In the genomic region with DNA sequence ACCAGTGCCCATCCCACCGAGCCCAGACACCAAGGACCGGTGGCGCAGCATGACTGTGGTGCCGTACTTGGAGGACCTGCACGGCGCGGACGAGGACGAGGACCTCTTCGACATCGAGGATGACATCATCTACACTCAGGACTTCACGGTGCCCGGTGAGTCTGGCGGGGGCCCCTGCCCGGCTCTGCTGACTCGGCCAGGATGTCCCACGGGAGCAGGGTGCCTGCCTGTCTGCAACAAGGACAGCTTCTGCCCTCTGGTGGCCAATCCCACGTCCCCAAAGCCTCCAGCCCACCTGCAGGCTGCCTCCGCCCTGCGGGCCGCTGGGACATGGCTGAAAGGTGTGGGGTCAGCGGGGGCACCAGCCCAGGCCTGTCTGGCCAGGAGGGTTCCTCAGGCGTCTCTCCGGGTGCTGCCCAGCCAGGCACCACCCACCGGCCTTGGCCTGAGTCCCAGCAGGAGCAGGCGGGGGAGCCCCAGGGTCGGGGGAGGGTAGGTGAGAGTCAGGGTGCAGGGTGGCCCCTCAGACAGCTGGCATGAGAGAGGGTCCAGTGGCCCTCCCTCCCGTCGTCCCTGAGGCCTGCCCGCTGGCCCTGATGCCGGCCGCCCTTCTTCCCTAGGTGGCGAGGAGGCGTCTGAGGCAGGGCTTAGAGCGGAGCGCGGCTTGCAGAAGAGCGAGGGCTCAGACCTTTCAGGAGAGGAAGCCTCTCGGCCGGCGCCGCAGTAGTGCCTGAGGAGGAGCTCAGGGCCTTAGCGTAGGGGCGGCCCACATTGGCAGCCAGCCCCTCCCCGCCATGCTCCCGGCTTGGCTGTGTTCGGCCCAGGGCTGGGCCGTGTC, we compare ENCODE assay signal across 9 cellular contexts. TPM values are rescaled to one million over a fixed set of nuclear protein-coding genes. Genes with fewer than 3 reads are reported as not detected.
DNase-seq lines count a peak whose midpoint lies in the region; ATAC-seq and TF ChIP-seq lines count a peak whose summit lies in the region.
"Had no signal": no experiment of that assay in that cellular context is flagged by ENCODE, and none has a peak within 500 bp of the region (broad histone marks: within the 10 kb centered on the region; RNA-seq: fewer than 3 reads in every experiment).

No MANE protein-coding gene starts in this region.

- H3K4me3 ChIP-seq in BE2C (ENCODE audit: low read depth, low read length): no peak overlapping the region

- TF ChIP-seq CTCF in BE2C (IDR thresholded peaks at IDR 0.05; ENCODE audit: low read depth, low read length) (peak; percentile 81), GM20000 (IDR thresholded peaks at IDR 0.05; ENCODE audit: extremely low read depth, missing control alignments) (peak; percentile 29), activated B cell treated with CpG ODN at 0.5 μM for 24 hours (IDR thresholded peaks at IDR 0.05) (no peak)

- ATAC-seq in activated B cell treated with CpG ODN at 0.5 μM for 24 hours (ENCODE audit: low read depth): peak; percentile 64
- ATAC-seq in HG03520 (IDR thresholded peaks at IDR 0.05; ENCODE audit: unreplicated experiment): no peak

- H3K36me3 ChIP-seq in BE2C: peaks cover 70% of the 10 kb centered on the region

- no peak overlapping the region for H3K4me3 Mint-ChIP-seq in activated B cell treated with CpG ODN at 0.5 μM for 24 hours

- no peaks in the 10 kb centered on the region for H3K9me3 ChIP-seq in BE2C

- intact Hi-C loops in activated B cell treated with CpG ODN at 0.5 μM for 24 hours (cut with micrococcal nuclease): no loop called here

- H3K27me3 ChIP-seq in BE2C: no peaks in the 10 kb centered on the region

- DNase-seq in BE2C (peak; percentile 95), GM20000 (ENCODE audit: low spot score) (peak; percentile 79), activated B cell treated with CpG ODN at 0.5 μM for 24 hours (no peak), kidney tubule cell (ENCODE audit: low spot score) (peak; percentile 53), GF-D8 (lab: John Stamatoyannopoulos, UW) (no peak), hypothalamus (lab: John Stamatoyannopoulos, UW) (no peak), putamen (ENCODE audit: low spot score) (no peak)
- DNase-seq: activated gamma-delta T cell had no signal

- CTCF ChIA-PET in activated B cell treated with CpG ODN at 0.5 μM for 24 hours (lab: Charles Lee): no interaction called here

- peaks cover 22% of the 10 kb centered on the region for H3K4me1 ChIP-seq in BE2C

- no peaks in the 10 kb centered on the region for H3K27me3 Mint-ChIP-seq in activated B cell treated with CpG ODN at 0.5 μM for 24 hours

- no peak overlapping the region for H3K27ac Mint-ChIP-seq in activated B cell treated with CpG ODN at 0.5 μM for 24 hours

- H3K9me3 Mint-ChIP-seq in activated B cell treated with CpG ODN at 0.5 μM for 24 hours: no peaks in the 10 kb centered on the region

- POLR2A ChIA-PET in activated B cell treated with CpG ODN at 0.5 μM for 24 hours (lab: Charles Lee): no interaction called here

- peaks cover 2% of the 10 kb centered on the region for H3K4me1 Mint-ChIP-seq in activated B cell treated with CpG ODN at 0.5 μM for 24 hours

- H3K36me3 Mint-ChIP-seq in activated B cell treated with CpG ODN at 0.5 μM for 24 hours (ENCODE audit: low read depth): peaks cover 23% of the 10 kb centered on the region

RNA-seq across cellular contexts. Expression of gene CBARP, which starts 14.6 kb away (rescaled TPM):
- 23.0 TPM for polyA plus RNA-seq in BE2C (2012; ENCODE audit: insufficient read depth, insufficient read length, low read depth)
- 0.29 and 0.64 TPM in 2 replicates for total RNA-seq in activated B cell treated with CpG ODN at 0.5 μM for 24 hours

RNA-seq across cellular contexts. Expression of gene STK11, which starts 17.7 kb away (rescaled TPM):
- 71.2 TPM for polyA plus RNA-seq in BE2C (2012; ENCODE audit: insufficient read depth, insufficient read length, low read depth)
- total RNA-seq in activated B cell treated with CpG ODN at 0.5 μM for 24 hours: 62.0 and 67.6 TPM in 2 replicates

RNA-seq across cellular contexts. Expression of gene ATP5F1D, which starts 18.3 kb away (rescaled TPM):
- 658 TPM for polyA plus RNA-seq in BE2C (2012; ENCODE audit: insufficient read depth, insufficient read length, low read depth)
- 172 and 185 TPM in 2 replicates for total RNA-seq in activated B cell treated with CpG ODN at 0.5 μM for 24 hours

RNA-seq across cellular contexts. Expression of gene MIDN, which starts 25.1 kb away (rescaled TPM):
- polyA plus RNA-seq in BE2C (2012; ENCODE audit: insufficient read depth, insufficient read length, low read depth): 186 TPM
- 64.5 and 68.4 TPM in 2 replicates for total RNA-seq in activated B cell treated with CpG ODN at 0.5 μM for 24 hours

RNA-seq across cellular contexts. Expression of gene CIRBP, which starts 45.9 kb away (rescaled TPM):
- 385 TPM for polyA plus RNA-seq in BE2C (2012; ENCODE audit: insufficient read depth, insufficient read length, low read depth)
- 399 and 400 TPM in 2 replicates for total RNA-seq in activated B cell treated with CpG ODN at 0.5 μM for 24 hours

Comparison
In these comparisons a context has a peak if more than half of its experiments do, and no peak if none do; other contexts are left out.
1. DNase-seq: peak in BE2C (single experiment), GM20000 (single experiment) and kidney tubule cell (single experiment); none in activated B cell treated with CpG ODN at 0.5 μM for 24 hours (single experiment), GF-D8 (single experiment), hypothalamus (0 of 51) and putamen (single experiment).